Comparison of ENCODE assay signal across 8 cellular contexts in the genomic region with DNA sequence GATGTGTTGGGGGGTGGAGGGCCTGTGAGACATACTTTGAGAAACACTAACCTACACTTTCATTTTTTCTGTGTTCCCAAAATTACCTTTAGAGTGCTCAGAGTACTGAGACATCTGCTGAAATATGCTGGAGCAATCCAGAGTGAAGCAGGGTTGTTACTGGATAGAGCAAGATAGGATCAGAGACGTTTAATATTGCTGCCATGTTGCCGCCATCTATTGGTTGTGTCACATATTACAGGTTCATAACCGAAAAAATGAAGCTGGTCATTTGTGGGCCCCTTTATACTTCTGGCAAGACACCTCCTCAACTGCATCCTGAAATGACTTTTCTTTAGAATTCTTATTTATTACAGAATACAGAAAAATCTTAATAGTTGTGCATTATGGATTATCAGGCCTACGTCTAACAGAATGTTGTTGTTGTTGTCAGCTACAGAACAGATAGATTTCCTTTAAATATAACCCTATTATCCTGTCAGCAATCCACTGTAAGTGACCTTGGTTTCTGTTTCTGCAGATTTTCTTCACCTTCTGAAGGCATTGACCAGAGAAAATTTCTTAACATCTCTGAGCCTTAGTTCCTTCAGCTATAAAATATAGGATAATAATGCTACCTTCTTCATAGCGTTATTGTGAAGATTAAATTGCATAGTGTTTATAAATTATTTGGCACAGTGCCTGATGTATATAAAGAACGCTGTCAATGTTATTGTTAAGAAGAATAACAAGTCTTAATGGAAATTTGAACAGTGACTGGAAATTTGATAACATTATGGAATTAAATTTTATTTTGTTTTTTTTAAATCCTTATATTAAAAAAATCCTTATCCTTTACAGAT. TPM values are rescaled to one million over a fixed set of nuclear protein-coding genes. Genes with fewer than 3 reads are reported as not detected.
A peak's percentile ranks its signal among the peaks of the same experiment; 100 is the strongest.
DNase-seq lines count a peak whose midpoint lies in the region; ATAC-seq, FAIRE-seq and TF ChIP-seq lines count a peak whose summit lies in the region.

No MANE protein-coding gene starts in this region.

- 16 to 17% methylated on average over 6 of the region's 6 CpGs for WGBS in gastroesophageal sphincter (ENCODE audit: low coverage in 1 of 2), 2 donors
- WGBS in pancreas, 2 donors, result 18 to 22% methylated on average over 6 of the region's 6 CpGs

- CTCF ChIA-PET in BJ (lab: Yijun Ruan, JAX), result interaction anchor here (0.6 to 10.0 kb wide), 20 partner anchors 9 to 881 kb away, joined by 3 to 112 read pairs (median 4); a partner anchor contains a TSS

- in situ Hi-C loops in GM13977 (cut with MboI; ENCODE audit: low pct_unique_long_range_greater_than_20kb, low sequenced_read_pairs, unreplicated experiment), result no loop called here

- TF ChIP-seq CTCF in BJ (IDR thresholded peaks at IDR 0.05; ENCODE audit: insufficient read depth, low read depth, low read length) (peak; percentile 76), GM13977 (IDR thresholded peaks at IDR 0.05; ENCODE audit: extremely low read depth, insufficient read depth, missing control alignments) (peak; percentile 76), gastroesophageal sphincter (IDR thresholded peaks at IDR 0.05) (peak; percentile 71 to 91 (median 78)), pancreas (IDR thresholded peaks at IDR 0.05) (peak; percentile 41 to 68 (median 52))

- FAIRE-seq in pancreas (lab: Jason Lieb, UNC), result peak; percentile 85

- no peak for DNase-seq in BJ (ENCODE audit: low read depth)
- peak; percentile 44 for DNase-seq in GM13977 (ENCODE audit: low spot score)
- peak; percentile 41 to 76 for DNase-seq in NCI-H526 (lab: John Stamatoyannopoulos, UW)
- peak; percentile 13 for DNase-seq in activated T-cell treated with anti-CD3 and anti-CD28 coated beads for 4 hours
- peak in 1 of 6 donors; percentile 53 for DNase-seq in pancreas

- TF ChIP-seq EP300 in gastroesophageal sphincter (IDR thresholded peaks at IDR 0.05), result no peak

- H3K36me3 ChIP-seq in BJ (ENCODE audit: control insufficient read depth, insufficient read depth, low read length) (no peaks in the 10 kb centered on the region), gastroesophageal sphincter (no peaks in the 10 kb centered on the region), pancreas (no peaks in the 10 kb centered on the region)

- intact Hi-C loops in pancreas (cut with DNase I), result loop anchor here in 2 of 3 donors (5.0 to 10.0 kb wide), 3 partner anchors 118 to 410 kb away; a partner anchor contains a TSS

- H3K9me3 ChIP-seq in gastroesophageal sphincter (no peaks in the 10 kb centered on the region), pancreas (no peaks in the 10 kb centered on the region)

- peaks cover 0 to 6% (median 2%) of the 10 kb centered on the region in 3 donors for H3K4me1 ChIP-seq in gastroesophageal sphincter
- H3K4me1 ChIP-seq in pancreas, result no peaks in the 10 kb centered on the region

- H3K27ac ChIP-seq in gastroesophageal sphincter, result peak overlapping the region in 2 of 4 donors; percentile 18 to 41
- no peak overlapping the region for H3K27ac ChIP-seq in pancreas

- TF ChIP-seq POLR2A in gastroesophageal sphincter (IDR thresholded peaks at IDR 0.05), result no peak

- ATAC-seq in HG03354 (IDR thresholded peaks at IDR 0.05; ENCODE audit: poor library complexity, severe bottlenecking, unreplicated experiment) (peak; percentile 73), gastroesophageal sphincter (peak; percentile 85), pancreas (peak; percentile 76 to 94 (median 90)), HG03039 (IDR thresholded peaks at IDR 0.05; ENCODE audit: unreplicated experiment) (no peak)

- H3K27me3 ChIP-seq in BJ (ENCODE audit: control insufficient read depth, insufficient read depth, low read length) (no peaks in the 10 kb centered on the region; the same call in none of the 2 replicates), gastroesophageal sphincter (no peaks in the 10 kb centered on the region), pancreas (no peaks in the 10 kb centered on the region)

- no peak overlapping the region for H3K4me3 ChIP-seq in BJ (ENCODE audit: low read depth, low read length)
- H3K4me3 ChIP-seq in gastroesophageal sphincter, result no peak overlapping the region
- no peak overlapping the region for H3K4me3 ChIP-seq in pancreas

- POLR2A ChIA-PET in BJ (lab: Charles Lee), result interaction anchor here (0.6 kb wide), 2 partner anchors 132 to 825 kb away, joined by 3 to 5 read pairs; no protein-coding TSS in a partner anchor

RNA-seq across cellular contexts. Expression of a gene that starts 16.2 kb away (rescaled TPM):
- polyA plus RNA-seq in BJ (2011; rRNA removed) (72.4 and 121 TPM in 2 replicates), pancreas (10 to 100 TPM in 1 of 2 donors, 1 to 10 TPM in 1; 8.2 to 32.9 TPM)
- 31.9 and 32.9 TPM in 2 replicates for polyA minus RNA-seq in BJ (2011; rRNA and poly(A)+ RNA removed)
- total RNA-seq in gastroesophageal sphincter (100 to 1,000 TPM in 3 of 4 donors, 10 to 100 TPM in 1; 79.3 to 246 (median 148) TPM), pancreas (10 to 100 TPM; 23.6 to 43.0 (median 36.0) TPM)
